1 cellular context compared by ENCODE assay signal in genomic region chr15:75454471-75455418, GRCh38.
TF ChIP-seq lines count a peak whose summit lies in the region.

No MANE protein-coding gene starts in this region.

TF ChIP-seq in H1, 55 proteins besides CTCF, POLR2A, EP300 and RAD21 (continued from another document):
- TF ChIP-seq CHD7 (IDR thresholded peaks at IDR 0.05; ENCODE audit: insufficient replicate concordance, low read length) (no peak), HDAC2 (IDR thresholded peaks at IDR 0.05; ENCODE audit: borderline replicate concordance in 1 of 2, low read depth in 2 of 2, low read length in 2 of 2) (no peak), NANOG (IDR thresholded peaks at IDR 0.05; ENCODE audit: insufficient read depth, low read depth, low read length, poor library complexity, severe bottlenecking) (no peak), TEAD4 (IDR thresholded peaks at IDR 0.05; ENCODE audit: low read depth, low read length) (no peak), ASH2L (IDR thresholded peaks at IDR 0.05; ENCODE audit: low read length) (no peak), JUN (IDR thresholded peaks at IDR 0.05; ENCODE audit: low read depth, low read length) (no peak), BCL11A (IDR thresholded peaks at IDR 0.05; ENCODE audit: low read depth in 2 of 2, low read length in 2 of 2) (no peak), SIN3A (conservative IDR thresholded peaks at IDR 0.05 in 1 of 2, IDR thresholded peaks at IDR 0.05 in 1 of 2; ENCODE audit: low read depth in 1 of 2, low read length in 2 of 2) (peak in 1 of 2 experiments; percentile 21; a peak in 1 of 4 replicates), PHF8 (conservative IDR thresholded peaks at IDR 0.05; ENCODE audit: low read depth, low read length) (0 out of 2 replicates have a peak, but pooled peaks have one; percentile 26), POLR2AphosphoS5 (IDR thresholded peaks at IDR 0.05; ENCODE audit: low read depth, low read length) (peak; percentile 14; the same call in 1 of the 2 replicates), SIRT6 (IDR thresholded peaks at IDR 0.05; ENCODE audit: low read length) (no peak), TBP (IDR thresholded peaks at IDR 0.05; ENCODE audit: low read depth, low read length) (no peak)
